Comparison of ENCODE assay signal across 11 cellular contexts in genomic region chrX:47629419-47630210, GRCh38. TPM values are rescaled to one million over a fixed set of nuclear protein-coding genes. Genes with fewer than 3 reads are reported as not detected.
DNase-seq lines count a peak whose midpoint lies in the region; ATAC-seq, FAIRE-seq and TF ChIP-seq lines count a peak whose summit lies in the region.
"Had no signal": no experiment of that assay in that cellular context is flagged by ENCODE, and none has a peak within 500 bp of the region (broad histone marks: within the 10 kb centered on the region; RNA-seq: fewer than 3 reads in every experiment).

CFP (minus strand) TSS chrX:47629930; CDS start chrX:47629844, 86 bp downstream.

- 0 out of 2 replicates have a peak within 1 kb of the TSS, but pooled peaks have one; percentile 28 for H3K9ac ChIP-seq in GM12878 (ENCODE audit: control insufficient read depth, insufficient read depth, low read length)

- FAIRE-seq in GM12878 (lab: Jason Lieb, UNC), result no peak

- in situ Hi-C loops in GM12878 (cut with MboI), result no loop called here

- peaks cover 8 to 34% of the 10 kb centered on the region in 2 donors for H3K27me3 Mint-ChIP-seq in natural killer cell treated with Interleukin-12 subunit alpha and Interleukin-12 subunit beta and Interleukin-15 and Interleukin-18, amount 100 ng/mL, for 72 hours

- BruUV-seq in OCI-LY7 (replicated peaks; lab: Mats Ljungman, UMichigan) (no TSS peak), GM12878 (replicated peaks; lab: Mats Ljungman, UMichigan) (no TSS peak)

- H3K9me3 ChIP-seq in OCI-LY7 (ENCODE audit: low read length), result no peaks in the 10 kb centered on the region
- no peaks in the 10 kb centered on the region for H3K9me3 ChIP-seq in GM12878 (replicated peaks; ENCODE audit: control insufficient read depth, insufficient read depth, low read length)

- no peak within 1 kb of the TSS for H3K4me3 ChIP-seq in OCI-LY7 (ENCODE audit: low read depth, low read length, poor library complexity, severe bottlenecking)
- H3K4me3 ChIP-seq in GM12878, result no peak within 1 kb of the TSS; the same call in 1 of the 2 replicates
- H3K4me3 ChIP-seq: smooth muscle cell had no signal

- no peak within 1 kb of the TSS for H3K27ac Mint-ChIP-seq in natural killer cell treated with Interleukin-12 subunit alpha and Interleukin-12 subunit beta and Interleukin-15 and Interleukin-18, amount 100 ng/mL, for 72 hours

- H3K79me2 ChIP-seq in OCI-LY7 (ENCODE audit: insufficient read depth, low read depth, low read length) (no peaks in the 10 kb centered on the region), GM12878 (ENCODE audit: control insufficient read depth, insufficient read depth, low read length) (no peaks in the 10 kb centered on the region)

- intact Hi-C loops in OCI-LY7 (cut with micrococcal nuclease; ENCODE audit: unreplicated experiment) (loop anchor here (1.0 to 5.0 kb wide), 2 partner anchors 44 to 67 kb away; partner anchors contain the start of gene ARAF), GM12878 (cut with micrococcal nuclease; ENCODE audit: unreplicated experiment) (loop anchor here (5.0 to 10.0 kb wide), 2 partner anchors 47 to 145 kb away; partner anchors contain the start of genes TIMP1 and ZNF41), posterior vena cava (cut with DNase I) (no loop called here)

- H4K20me1 ChIP-seq in OCI-LY7 (ENCODE audit: insufficient read depth, low read length) (no peaks in the 10 kb centered on the region), GM12878 (ENCODE audit: control insufficient read depth, insufficient read depth) (no peaks in the 10 kb centered on the region)

- peak; percentile 35; the same call in 1 of the 2 replicates for TF ChIP-seq POLR2A in GM12878 (IDR thresholded peaks at IDR 0.05; ENCODE audit: low read depth, low read length)

- DNase-seq in GF-D8 (lab: John Stamatoyannopoulos, UW) (peak; percentile 65), OCI-LY7 (ENCODE audit: low spot score) (peak; percentile 40), GM12878 (ENCODE audit: low read depth, low spot score) (no peak), posterior vena cava (ENCODE audit: low spot score) (no peak), SW 1271 (lab: John Stamatoyannopoulos, UW) (no peak)
- no peak for DNase-seq in natural killer cell treated with Interleukin-12 subunit alpha and Interleukin-12 subunit beta and Interleukin-15 and Interleukin-18, amount 100 ng/mL, for 72 hours (ENCODE audit: low spot score)
- DNase-seq in stimulated activated CD4-positive, alpha-beta T cell treated with anti-CD3 and anti-CD28 coated beads, Interleukin-2, amount 100 ng/mL, for 24 hours, result no peak
- DNase-seq: caudate nucleus, NCI-H1930 had no signal

- RAD21 ChIA-PET in GM12878 (lab: Charles Lee; ENCODE audit: unreplicated experiment), result interaction anchor here (1.1 to 2.0 kb wide), 6 partner anchors 13 to 132 kb away, joined by 3 to 10 read pairs (median 6); partner anchors contain the start of genes ELK1 and TIMP1

- TF ChIP-seq EP300 in GM12878 (IDR thresholded peaks at IDR 0.05; ENCODE audit: borderline replicate concordance in 1 of 2, control insufficient read depth in 1 of 2, low read depth in 2 of 2, low read length in 2 of 2), result no peak

- H3K4me3 Mint-ChIP-seq in natural killer cell treated with Interleukin-12 subunit alpha and Interleukin-12 subunit beta and Interleukin-15 and Interleukin-18, amount 100 ng/mL, for 72 hours, result peak within 1 kb of the TSS; percentile 32

- no peak for TF ChIP-seq RAD21 in GM12878 (IDR thresholded peaks at IDR 0.05; ENCODE audit: insufficient read depth, low read depth, low read length)

- peaks cover 5 to 9% of the 10 kb centered on the region in 2 donors for H3K4me1 Mint-ChIP-seq in natural killer cell treated with Interleukin-12 subunit alpha and Interleukin-12 subunit beta and Interleukin-15 and Interleukin-18, amount 100 ng/mL, for 72 hours (ENCODE audit: low read depth in 2 of 2)

- H3K9me3 Mint-ChIP-seq in natural killer cell treated with Interleukin-12 subunit alpha and Interleukin-12 subunit beta and Interleukin-15 and Interleukin-18, amount 100 ng/mL, for 72 hours, result no peaks in the 10 kb centered on the region

- H2AFZ ChIP-seq in OCI-LY7 (ENCODE audit: low read length) (peak within 1 kb of the TSS; percentile 49), GM12878 (ENCODE audit: control insufficient read depth, low read depth, low read length) (no peak within 1 kb of the TSS; the same call in 1 of the 2 replicates)

- POLR2A ChIA-PET in OCI-LY7 (lab: Charles Lee), result no interaction called here
- POLR2A ChIA-PET in GM12878 (lab: Charles Lee), result interaction anchor here (0.6 to 1.9 kb wide), 7 partner anchors 12 to 781 kb away, joined by 3 to 6 read pairs (median 3); no protein-coding TSS in a partner anchor

- H3K36me3 ChIP-seq in OCI-LY7 (ENCODE audit: insufficient read depth, low read length) (peaks cover 2% of the 10 kb centered on the region; the same call in 1 of the 2 replicates), GM12878 (ENCODE audit: control insufficient read depth in 2 of 2, insufficient read depth in 2 of 2, low read length in 1 of 2) (no peaks in the 10 kb centered on the region; a peak in 2 of 4 replicates)

- WGBS in GM12878 (ENCODE audit: insufficient coverage, insufficient replicate concordance, low lambda C conversion rate, missing lambda C conversion rate), result 43% methylated on average over 10 of the region's 14 CpGs

- H3K4me1 ChIP-seq in OCI-LY7 (ENCODE audit: insufficient read depth, low read length, poor library complexity, severe bottlenecking) (peaks cover 17% of the 10 kb centered on the region), GM12878 (ENCODE audit: control insufficient read depth, insufficient read depth, low read length) (peaks cover 29% of the 10 kb centered on the region)

- no peaks in the 10 kb centered on the region for H3K36me3 Mint-ChIP-seq in natural killer cell treated with Interleukin-12 subunit alpha and Interleukin-12 subunit beta and Interleukin-15 and Interleukin-18, amount 100 ng/mL, for 72 hours

- no peaks in the 10 kb centered on the region for H3K27me3 ChIP-seq in GM12878 (replicated peaks in 1 of 2; ENCODE audit: control insufficient read depth in 2 of 2, insufficient read depth in 2 of 2, low read length in 1 of 2)

- ATAC-seq in GM12878, result peak; percentile 54
- ATAC-seq in natural killer cell treated with Interleukin-12 subunit alpha and Interleukin-12 subunit beta and Interleukin-15 and Interleukin-18, amount 100 ng/mL, for 72 hours, result no peak
- no peak for ATAC-seq in GM21360 (IDR thresholded peaks at IDR 0.05; ENCODE audit: unreplicated experiment)

- SMC1A ChIA-PET in GM12878 (lab: Charles Lee; ENCODE audit: uncharacterized antibody, unreplicated experiment), result interaction anchor here (0.7 to 1.5 kb wide), 12 partner anchors 9 to 245 kb away, joined by 3 to 7 read pairs (median 3); partner anchors contain the start of gene TIMP1

- H3K27ac ChIP-seq in OCI-LY7 (ENCODE audit: low read depth, low read length, poor library complexity, severe bottlenecking) (no peak within 1 kb of the TSS), GM12878 (ENCODE audit: control insufficient read depth, insufficient read depth) (peak within 1 kb of the TSS; percentile 79)

- no peak for TF ChIP-seq CTCF in OCI-LY7 (conservative IDR thresholded peaks at IDR 0.05; ENCODE audit: low read length)
- TF ChIP-seq CTCF in GM12878 (IDR thresholded peaks at IDR 0.05 in 2 of 3, conservative IDR thresholded peaks at IDR 0.05 in 1 of 3; ENCODE audit: control insufficient read depth in 2 of 3, extremely low read depth in 1 of 3, insufficient read depth in 1 of 3, low read depth in 3 of 3, low read length in 3 of 3), result no peak

- H3K4me2 ChIP-seq in OCI-LY7 (ENCODE audit: low read length) (peak within 1 kb of the TSS; percentile 37), GM12878 (ENCODE audit: control insufficient read depth, insufficient read depth) (peak within 1 kb of the TSS; percentile 79)
- H3K4me2 ChIP-seq: smooth muscle cell had no signal

- no peaks in the 10 kb centered on the region for H3K9me2 ChIP-seq in OCI-LY7 (ENCODE audit: insufficient read depth, low read length)

- CTCF ChIA-PET in OCI-LY7 (lab: Charles Lee; ENCODE audit: unreplicated experiment) (no interaction called here), GM12878 (lab: Yijun Ruan, JAX) (interaction anchor here (0.7 to 2.4 kb wide), 15 partner anchors 8 to 117 kb away, joined by 3 to 16 read pairs (median 4); partner anchors contain the start of gene ELK1)

TF ChIP-seq in GM12878, 131 proteins besides CTCF, POLR2A, EP300 and RAD21:
- no peak for TF ChIP-seq TCF12 (IDR thresholded peaks at IDR 0.05; ENCODE audit: low read depth, low read length)
- TF ChIP-seq SPI1 (IDR thresholded peaks at IDR 0.05; ENCODE audit: borderline replicate concordance, insufficient read depth, low read depth, low read length), result peak; percentile 49; the same call in 1 of the 2 replicates

RNA-seq across cellular contexts. Expression of gene CFP, which starts in this region (rescaled TPM):
- 2.0 and 4.7 TPM in 2 replicates for total RNA-seq in OCI-LY7 (2014; rRNA removed; shearing (Covaris generic))
- total RNA-seq in OCI-LY7 (2022) (4.1 and 4.2 TPM in 2 replicates), GM12878 (2014; rRNA removed) (8.3 and 10.1 TPM in 2 replicates), GM12878 (2014; rRNA removed; fragmentation: Illumina TruSeq; extraction: Trizol) (3.5 and 3.7 TPM in 2 replicates), GM12878 (2021) (4.9 and 7.2 TPM in 2 replicates), posterior vena cava (1 to 10 TPM; 3.2 to 10.0 TPM)
- 13.9 and 14.4 TPM in 2 replicates for total RNA-seq in GM12878 (2013; cell fraction: nucleolus; rRNA removed)
- 13.4 TPM for polyA plus RNA-seq in GM12878 (2011; ENCODE audit: low read depth)
- polyA plus RNA-seq in GM12878 (2011; rRNA removed) (0.42 and 1.1 TPM in 2 replicates), GM12878 (2014; fragmentation: Illumina TruSeq; extraction: Trizol) (0.36 and 2.4 TPM in 2 replicates), GM12878 (2014; fragmentation: Nextera tagmentation; extraction: Ambion mirVana) (1 to 10 TPM in 1 of 2 experiments, under 1 TPM in 1; 0.72 to 2.8 TPM), GM12878 (2014; rRNA removed) (6.5 and 8.7 TPM in 2 replicates), GM12878 (2016; fragmentation: Nextera tagmentation; extraction: Ambion mirVana) (1 to 10 TPM; 1.9 to 2.9 TPM)
- 1.2 and 1.9 TPM in 2 replicates for polyA plus RNA-seq in GM12878 (2011; cell fraction: cytosol; rRNA removed)
- 3.3 and 4.9 TPM in 2 replicates for polyA plus RNA-seq in GM12878 (2011; cell fraction: nucleus; rRNA removed)
- polyA plus RNA-seq in GM12878 (2012), result 14.6 and 21.8 TPM in 2 replicates
- polyA minus RNA-seq in GM12878 (2011; rRNA and poly(A)+ RNA removed), result 1.1 and 1.5 TPM in 2 replicates
- polyA minus RNA-seq in GM12878 (2011; cell fraction: cytosol; rRNA and poly(A)+ RNA removed), result 0.31 and 1.5 TPM in 2 replicates
- polyA minus RNA-seq in GM12878 (2011; cell fraction: nucleus; rRNA and poly(A)+ RNA removed), result 0.97 and 2.2 TPM in 2 replicates
- 1 to 10 TPM in 1 of 2 donors, under 1 TPM in 1; 0.71 to 2.3 TPM for total RNA-seq in natural killer cell treated with Interleukin-12 subunit alpha and Interleukin-12 subunit beta and Interleukin-15 and Interleukin-18, amount 100 ng/mL, for 72 hours

Comparison
In these comparisons a context has a peak if more than half of its experiments do, and no peak if none do; other contexts are left out.
1. DNase-seq: peak in GF-D8 (single experiment) and OCI-LY7 (single experiment); none in GM12878 (single experiment), natural killer cell treated with Interleukin-12 subunit alpha and Interleukin-12 subunit beta and Interleukin-15 and Interleukin-18, amount 100 ng/mL, for 72 hours (single experiment), posterior vena cava (single experiment), SW 1271 (0 of 2) and stimulated activated CD4-positive, alpha-beta T cell treated with anti-CD3 and anti-CD28 coated beads, Interleukin-2, amount 100 ng/mL, for 24 hours (0 of 2).
2. intact Hi-C loops: an anchor here in OCI-LY7 (1.0 to 5.0 kb wide) and GM12878 (5.0 to 10.0 kb wide); none called in posterior vena cava.